In the genomic region with DNA sequence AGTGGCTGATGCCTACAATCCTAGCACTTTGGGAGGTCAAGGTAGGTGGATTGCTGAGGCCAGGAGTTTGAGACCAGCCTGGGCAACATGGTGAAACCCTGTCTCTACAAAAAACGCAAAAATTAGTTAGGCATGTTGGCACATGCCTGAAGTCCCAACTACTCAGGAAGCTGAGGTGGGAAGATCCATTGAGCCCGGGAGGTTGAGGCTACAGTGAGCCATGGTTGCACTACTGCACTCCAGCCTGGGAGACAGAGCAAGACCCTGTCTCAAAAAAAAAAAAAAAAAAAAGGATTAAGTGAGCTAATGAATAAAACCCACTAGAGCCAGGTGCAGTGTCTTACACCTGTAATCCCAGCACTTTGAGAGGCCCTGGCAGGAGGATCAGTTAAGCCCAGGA, we compare ENCODE assay signal across 16 cellular contexts.
"Had no signal": no experiment of that assay in that cellular context is flagged by ENCODE, and none has a peak within 500 bp of the region (broad histone marks: within the 10 kb centered on the region; RNA-seq: fewer than 3 reads in every experiment).

No MANE protein-coding gene starts in this region.

- H3K4me1 ChIP-seq: colonic mucosa, thyroid gland had no signal

- H3K4me3 Mint-ChIP-seq: activated CD4-positive, alpha-beta memory T cell treated with anti-CD3 and anti-CD28 coated beads for 36 hours; activated CD4-positive, alpha-beta T cell treated with anti-CD3 and anti-CD28 coated beads for 36 hours; activated naive CD8-positive, alpha-beta T cell treated with anti-CD3 and anti-CD28 coated beads, Interleukin-2, amount 10 ng/mL, durations not matched to agents 7 days and 5 days; central memory CD8-positive, alpha-beta T cell; T-helper 2 cell treated with Interferon-gamma antibody and Interleukin-4, amounts not matched to agents 5 μg/mL and 100 μg/mL, for 36 hours; WTC11 had no signal

- H3K27me3 Mint-ChIP-seq: activated CD4-positive, alpha-beta memory T cell treated with anti-CD3 and anti-CD28 coated beads for 36 hours; activated CD4-positive, alpha-beta T cell treated with anti-CD3 and anti-CD28 coated beads for 36 hours; activated naive CD8-positive, alpha-beta T cell treated with anti-CD3 and anti-CD28 coated beads, Interleukin-2, amount 10 ng/mL, durations not matched to agents 7 days and 5 days; central memory CD8-positive, alpha-beta T cell had no signal

- H3K27me3 ChIP-seq: colonic mucosa, gastrocnemius medialis, left lung, sigmoid colon, thyroid gland had no signal

- H3K4me3 ChIP-seq: colonic mucosa, gastrocnemius medialis, left lung, sigmoid colon, thyroid gland had no signal

- ATAC-seq: activated CD4-positive, alpha-beta T cell treated with anti-CD3 and anti-CD28 coated beads for 36 hours; gastrocnemius medialis; left lung; WTC11 had no signal

- H3K9me3 Mint-ChIP-seq: activated CD4-positive, alpha-beta memory T cell treated with anti-CD3 and anti-CD28 coated beads for 36 hours; activated naive CD8-positive, alpha-beta T cell treated with anti-CD3 and anti-CD28 coated beads, Interleukin-2, amount 10 ng/mL, durations not matched to agents 7 days and 5 days; central memory CD8-positive, alpha-beta T cell; T-helper 2 cell treated with Interferon-gamma antibody and Interleukin-4, amounts not matched to agents 5 μg/mL and 100 μg/mL, for 36 hours; WTC11 had no signal

- H3K27ac ChIP-seq: colonic mucosa, gastrocnemius medialis, sigmoid colon, thyroid gland had no signal

- H3K27ac Mint-ChIP-seq: brain had no signal

- H3K36me3 ChIP-seq: colonic mucosa, gastrocnemius medialis, left lung, sigmoid colon, thyroid gland had no signal

- H3K36me3 Mint-ChIP-seq: activated CD4-positive, alpha-beta memory T cell treated with anti-CD3 and anti-CD28 coated beads for 36 hours; brain; WTC11 had no signal

- H3K9me3 ChIP-seq: colonic mucosa, gastrocnemius medialis, left lung, sigmoid colon, thyroid gland had no signal

- DNase-seq: activated CD4-positive, alpha-beta memory T cell treated with anti-CD3 and anti-CD28 coated beads for 36 hours; activated CD4-positive, alpha-beta T cell treated with anti-CD3 and anti-CD28 coated beads for 36 hours; activated naive CD8-positive, alpha-beta T cell treated with anti-CD3 and anti-CD28 coated beads, Interleukin-2, amount 10 ng/mL, durations not matched to agents 7 days and 5 days; amygdala; colonic mucosa; gastrocnemius medialis; head of caudate nucleus; left lung; nucleus accumbens; sigmoid colon; stimulated activated naive CD4-positive, alpha-beta T cell treated with Interleukin-2 at 50 U/mL for 16 hours; thyroid gland had no signal
